Comparison of ENCODE assay signal across 8 cellular contexts in the genomic region with DNA sequence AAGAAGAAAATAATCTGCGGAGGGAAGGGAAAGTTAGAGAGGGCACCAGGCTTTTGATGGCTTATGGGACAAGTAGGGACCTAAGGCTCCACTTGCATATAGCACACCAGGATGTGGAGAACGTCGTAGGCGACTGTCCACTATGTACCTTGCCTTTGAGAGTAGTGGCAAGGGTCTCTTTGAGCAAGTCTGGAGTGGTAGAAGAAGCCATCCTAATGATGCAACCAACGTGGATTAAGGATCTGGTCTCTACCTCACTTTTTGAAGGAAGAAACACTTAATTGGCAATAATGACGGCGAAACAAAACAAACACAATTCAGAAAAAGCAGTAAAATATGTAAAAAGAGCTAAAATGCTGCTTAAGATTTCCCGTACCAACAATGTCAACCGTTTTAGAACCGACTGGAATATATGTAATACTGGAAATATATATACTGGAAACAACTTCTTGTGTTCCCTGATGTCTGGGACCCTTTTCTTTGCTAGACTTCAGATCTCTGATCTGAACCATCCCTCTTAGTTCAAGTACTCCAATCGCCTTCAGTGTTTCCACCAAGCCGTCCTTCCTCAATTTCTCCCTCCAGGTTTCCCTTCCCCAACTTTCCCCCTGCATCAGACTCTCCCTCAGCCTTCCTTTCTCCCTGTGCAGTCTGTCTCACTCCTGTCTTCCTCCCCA. TPM values are rescaled to one million over a fixed set of nuclear protein-coding genes. Genes with fewer than 3 reads are reported as not detected.
DNase-seq lines count a peak whose midpoint lies in the region; ATAC-seq and TF ChIP-seq lines count a peak whose summit lies in the region.

No MANE protein-coding gene starts in this region.

- H4K20me1 ChIP-seq in DND-41 (ENCODE audit: insufficient read depth, low read length) (peaks cover 33% of the 10 kb centered on the region), PC-9 (ENCODE audit: insufficient read depth) (peaks cover 34% of the 10 kb centered on the region)

- DNase-seq in DND-41 (no peak), PC-9 (no peak), epithelial cell of prostate (ENCODE audit: low read depth, low spot score) (no peak), ovary (no peak), CD1c-positive myeloid dendritic cell (ENCODE audit: extremely low spot score) (no peak), NCI-H510A treated with DMSO at 0.1 percent for 48 hours (lab: John Stamatoyannopoulos, UW) (no peak)

- TSS peak; percentile 95 for BruUV-seq in PC-9 (replicated peaks; lab: Mats Ljungman, UMichigan)

- 54 to 58% (median 56%) methylated on average over 12 of the region's 12 CpGs for WGBS in ovary, 3 donors

- POLR2A ChIA-PET in PC-9 (lab: Charles Lee; ENCODE audit: unreplicated experiment) = interaction anchor here (0.6 to 0.8 kb wide), 4 partner anchors 78 to 860 kb away, joined by 3 to 8 read pairs (median 3); no protein-coding TSS in a partner anchor

- H3K79me2 ChIP-seq in DND-41 (ENCODE audit: insufficient read depth, low read length) = peaks cover 50% of the 10 kb centered on the region
- H3K79me2 ChIP-seq in PC-9 (ENCODE audit: low read depth) = peaks cover 41% of the 10 kb centered on the region

- H3F3A ChIP-seq in PC-9 (ENCODE audit: insufficient read depth, low read depth) = peaks cover under 1% of the 10 kb centered on the region; the same call in 1 of the 2 replicates

- peak overlapping the region; percentile 8 to 68; a peak in 3 of 4 replicates for H3K4me3 ChIP-seq in DND-41 (ENCODE audit: low read depth in 1 of 2, low read length in 2 of 2)
- H3K4me3 ChIP-seq in PC-9 = peak overlapping the region; percentile 91
- H3K4me3 ChIP-seq in ovary = peak overlapping the region; percentile 99

- H3K9ac ChIP-seq in DND-41 (ENCODE audit: low read depth, low read length) = peak overlapping the region; percentile 91

- no peaks in the 10 kb centered on the region for H3K9me3 ChIP-seq in DND-41 (ENCODE audit: insufficient read depth, low read length, severe bottlenecking)
- H3K9me3 ChIP-seq in PC-9 (ENCODE audit: insufficient read depth, low read depth) = no peaks in the 10 kb centered on the region
- no peaks in the 10 kb centered on the region for H3K9me3 ChIP-seq in ovary

- H2AFZ ChIP-seq in DND-41 (ENCODE audit: low read depth, low read length) = peak overlapping the region; percentile 73
- H2AFZ ChIP-seq in PC-9 = peak overlapping the region; percentile 91

- H3K4me1 ChIP-seq in DND-41 (ENCODE audit: insufficient read depth, low read length) = peaks cover 33% of the 10 kb centered on the region
- peaks cover 22% of the 10 kb centered on the region for H3K4me1 ChIP-seq in PC-9 (replicated peaks; ENCODE audit: insufficient read depth)
- H3K4me1 ChIP-seq in ovary (ENCODE audit: insufficient read depth) = peaks cover 6% of the 10 kb centered on the region

- no peak for TF ChIP-seq EP300 in ovary (IDR thresholded peaks at IDR 0.05)

- CTCF ChIA-PET in PC-9 (lab: Charles Lee) = interaction anchor here (0.6 kb wide), 1 partner anchor 49 kb away, joined by 3 read pairs; no protein-coding TSS in a partner anchor

- TF ChIP-seq CTCF in DND-41 (IDR thresholded peaks at IDR 0.05; ENCODE audit: borderline replicate concordance, extremely low read depth, low read length, poor library complexity, severe bottlenecking) (no peak), PC-9 (conservative IDR thresholded peaks at IDR 0.05) (no peak), ovary (IDR thresholded peaks at IDR 0.05) (no peak)

- H3K4me2 ChIP-seq in DND-41 (ENCODE audit: insufficient read depth, low read length) (peak overlapping the region; percentile 81), PC-9 (peak overlapping the region; percentile 83)

- no peaks in the 10 kb centered on the region for H3K27me3 ChIP-seq in DND-41 (ENCODE audit: insufficient read depth, low read length, poor library complexity)
- H3K27me3 ChIP-seq in PC-9 (ENCODE audit: insufficient read depth, low read depth) = no peaks in the 10 kb centered on the region
- H3K27me3 ChIP-seq in ovary = no peaks in the 10 kb centered on the region

- peak overlapping the region; percentile 90 for H3K27ac ChIP-seq in DND-41 (ENCODE audit: low read length)
- H3K27ac ChIP-seq in PC-9 = peak overlapping the region; percentile 74
- H3K27ac ChIP-seq in epithelial cell of prostate = peak overlapping the region; percentile 94
- H3K27ac ChIP-seq in ovary = peak overlapping the region; percentile 43 to 88

- TF ChIP-seq POLR2A in ovary (IDR thresholded peaks at IDR 0.05) = no peak
- no peak for TF ChIP-seq POLR2A in GM18505 (IDR thresholded peaks at IDR 0.05; ENCODE audit: borderline replicate concordance, extremely low read depth, insufficient read depth, insufficient read length)

- H3K9me2 ChIP-seq in PC-9 (ENCODE audit: insufficient read depth) = no peaks in the 10 kb centered on the region

- intact Hi-C loops in PC-9 (cut with micrococcal nuclease; ENCODE audit: unreplicated experiment) (loop anchor here (5.0 kb wide), 2 partner anchors 251 to 339 kb away; partner anchors contain the start of gene ADGRB2), ovary (cut with DNase I) (loop anchor here in 2 of 4 donors (10.0 kb wide), 2 partner anchors 52 to 62 kb away; partner anchors contain the start of gene TMEM39B (in 1 of the 2))

- ATAC-seq in DND-41 (ENCODE audit: insufficient read depth, low read depth) (no peak), GM18505 (IDR thresholded peaks at IDR 0.05; ENCODE audit: unreplicated experiment) (no peak), HG03175 (IDR thresholded peaks at IDR 0.05; ENCODE audit: unreplicated experiment) (no peak)

- H3K36me3 ChIP-seq in DND-41 (ENCODE audit: insufficient read depth, low read length) = peaks cover 37% of the 10 kb centered on the region
- H3K36me3 ChIP-seq in PC-9 (ENCODE audit: low read depth) = peaks cover 6% of the 10 kb centered on the region; the same call in 1 of the 2 replicates
- H3K36me3 ChIP-seq in ovary = no peaks in the 10 kb centered on the region

RNA-seq across cellular contexts. Expression of gene KHDRBS1, which starts 0.8 kb away (rescaled TPM):
- total RNA-seq in PC-9 (2021) = 161 and 172 TPM in 2 replicates
- 100 to 1,000 TPM in 5 of 7 donors, 10 to 100 TPM in 2; 84.3 to 184 (median 164) TPM for total RNA-seq in ovary
- polyA plus RNA-seq in ovary = 100 to 1,000 TPM; 137 to 138 TPM

RNA-seq across cellular contexts. Expression of gene TMEM39B, which starts 59.9 kb away (rescaled TPM):
- total RNA-seq in PC-9 (2021) (26.0 and 27.2 TPM in 2 replicates), ovary (10 to 100 TPM in 5 of 7 donors, 1 to 10 TPM in 2; 3.0 to 23.5 (median 15.2) TPM)
- polyA plus RNA-seq in ovary = 10 to 100 TPM in 1 of 2 donors, 1 to 10 TPM in 1; 7.4 to 16.1 TPM

Comparison
In these comparisons a context has a peak if more than half of its experiments do, and no peak if none do; other contexts are left out.
1. H3K4me3 ChIP-seq: peak in every context shown above with its lines; median percentile 99 in ovary; 91 in PC-9; 38 in DND-41.